In genomic region chr11:68128682-68129327, GRCh38 we compare ENCODE assay signal across 8 cellular contexts. TPM values are rescaled to one million over a fixed set of nuclear protein-coding genes. Genes with fewer than 3 reads are reported as not detected.
A peak's percentile ranks its signal among the peaks of the same experiment; 100 is the strongest.
DNase-seq lines count a peak whose midpoint lies in the region; ATAC-seq and TF ChIP-seq lines count a peak whose summit lies in the region.

No MANE protein-coding gene starts in this region.

- in situ Hi-C loops in astrocyte of the spinal cord (cut with HindIII; ENCODE audit: low sequenced_read_pairs), result no loop called here

- H3K9me3 ChIP-seq in skeletal muscle satellite cell (replicated peaks; ENCODE audit: low read length), result peaks cover 4% of the 10 kb centered on the region

- peak overlapping the region; percentile 35 for H3K4me3 ChIP-seq in astrocyte of the spinal cord (ENCODE audit: low read depth, low read length)
- H3K4me3 ChIP-seq in skeletal muscle satellite cell (ENCODE audit: low read length), result peak overlapping the region; percentile 43

- H3K27me3 ChIP-seq in skeletal muscle satellite cell (ENCODE audit: control insufficient read depth, insufficient read depth, low read length), result peaks cover 4% of the 10 kb centered on the region

- H3K9ac ChIP-seq in skeletal muscle satellite cell (ENCODE audit: low read depth, low read length), result no peak overlapping the region

- ATAC-seq in GM21360 (IDR thresholded peaks at IDR 0.05; ENCODE audit: unreplicated experiment) (no peak), HG03159 (IDR thresholded peaks at IDR 0.05; ENCODE audit: unreplicated experiment) (no peak)

- H3K27me3 Mint-ChIP-seq in glutamatergic neuron (ENCODE audit: unreplicated experiment), result peaks cover 12% of the 10 kb centered on the region

- H3K36me3 Mint-ChIP-seq in glutamatergic neuron (ENCODE audit: unreplicated experiment), result peaks cover 20% of the 10 kb centered on the region

- H3K4me3 Mint-ChIP-seq in glutamatergic neuron (ENCODE audit: unreplicated experiment), result no peak overlapping the region

- TF ChIP-seq CTCF in astrocyte of the spinal cord (IDR thresholded peaks at IDR 0.05; ENCODE audit: low read depth, low read length), result no peak
- TF ChIP-seq CTCF in glutamatergic neuron (IDR thresholded peaks at IDR 0.05; ENCODE audit: partially characterized antibody, unreplicated experiment), result no peak

- DNase-seq in GM03348 (ENCODE audit: low spot score) (peak; percentile 59), astrocyte of the spinal cord (ENCODE audit: low read depth, low spot score) (peak; percentile 76), islet precursor cell (peak; percentile 80), glutamatergic neuron (no peak), hippocampal formation (lab: John Stamatoyannopoulos, UW) (no peak)

- H3K4me2 ChIP-seq in skeletal muscle satellite cell (ENCODE audit: low read length), result peak overlapping the region; percentile 65

- H3K36me3 ChIP-seq in skeletal muscle satellite cell (ENCODE audit: insufficient read depth, low read length), result no peaks in the 10 kb centered on the region

- peaks cover 16% of the 10 kb centered on the region for H3K9me3 Mint-ChIP-seq in glutamatergic neuron (ENCODE audit: unreplicated experiment)

- H3K4me1 Mint-ChIP-seq in glutamatergic neuron (ENCODE audit: low read depth, unreplicated experiment), result no peaks in the 10 kb centered on the region

- H3K4me1 ChIP-seq in skeletal muscle satellite cell (ENCODE audit: control insufficient read depth, insufficient read depth, low read length), result peaks cover 5% of the 10 kb centered on the region

- no peak overlapping the region for H3K27ac Mint-ChIP-seq in glutamatergic neuron (ENCODE audit: unreplicated experiment)

RNA-seq across cellular contexts. Expression of gene CHKA, which starts 7.6 kb away (rescaled TPM):
- total RNA-seq in skeletal muscle satellite cell (2012; rRNA removed), result 6.1 and 6.3 TPM in 2 replicates
- 74.1 TPM for total RNA-seq in glutamatergic neuron (ENCODE audit: unreplicated experiment)

Comparison
In these comparisons a context has a peak if more than half of its experiments do, and no peak if none do; other contexts are left out.
1. DNase-seq: peak in GM03348 (single experiment), astrocyte of the spinal cord (single experiment) and islet precursor cell (single experiment); none in glutamatergic neuron (single experiment) and hippocampal formation (0 of 2).